1 cellular context compared by ENCODE assay signal in genomic region chr12:108425238-108425795, GRCh38.
TF ChIP-seq lines count a peak whose summit lies in the region.

No MANE protein-coding gene starts in this region.

TF ChIP-seq in WTC11, 78 proteins besides CTCF, POLR2A, EP300 and RAD21 (continued from another document):
- TF ChIP-seq FOXP4 (CRISPR knock-in tag; IDR thresholded peaks at IDR 0.05), result no peak
- no peak for TF ChIP-seq ZNF423 (CRISPR knock-in tag; IDR thresholded peaks at IDR 0.05)
